Comparison of ENCODE assay signal across 9 cellular contexts in the genomic region with DNA sequence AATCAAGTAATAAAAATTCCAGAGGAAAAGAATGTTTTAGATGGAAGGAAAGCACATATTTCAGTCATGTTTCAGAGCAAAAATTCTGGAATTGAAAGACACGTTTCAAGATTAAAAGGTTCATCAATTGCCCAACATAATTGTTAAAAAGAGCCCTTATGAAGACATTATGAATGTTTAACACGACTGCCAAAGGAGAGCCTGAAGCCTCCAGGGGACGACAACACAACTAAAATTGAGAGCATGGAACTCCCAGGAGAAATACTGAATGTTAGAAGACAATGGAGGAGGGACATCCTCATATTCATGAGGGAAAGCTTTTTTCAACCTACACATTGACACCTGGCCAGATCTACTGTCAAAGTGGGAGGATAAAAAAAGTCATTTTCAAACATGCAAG. TPM values are rescaled to one million over a fixed set of nuclear protein-coding genes. Genes with fewer than 3 reads are reported as not detected.
DNase-seq lines count a peak whose midpoint lies in the region; ATAC-seq and TF ChIP-seq lines count a peak whose summit lies in the region.
"Had no signal": no experiment of that assay in that cellular context is flagged by ENCODE, and none has a peak within 500 bp of the region (broad histone marks: within the 10 kb centered on the region; RNA-seq: fewer than 3 reads in every experiment).

No MANE protein-coding gene starts in this region.

- CTCF ChIA-PET in CD4-positive, alpha-beta T cell (lab: Charles Lee), result no interaction called here

- DNase-seq in CD4-positive, alpha-beta T cell, result peak in 9 of 10 experiments; percentile 5 to 52 (median 27)
- DNase-seq in HCEC 1CT (peak; percentile 1), SK-N-DZ (ENCODE audit: low spot score) (peak; percentile 32), astrocyte of the hippocampus (ENCODE audit: low read depth, low spot score) (peak; percentile 12), lower lobe of right lung (peak; percentile 57), stromal cell of bone marrow (ENCODE audit: low read depth) (peak; percentile 13)

- H3K27ac Mint-ChIP-seq in CD4-positive, alpha-beta T cell, result no peak overlapping the region

- no peaks in the 10 kb centered on the region for H3K36me3 ChIP-seq in lower lobe of right lung

- intact Hi-C loops in CD4-positive, alpha-beta T cell (cut with DNase I, micrococcal nuclease), result no loop called here
- intact Hi-C loops in lower lobe of right lung (cut with DNase I), result no loop called here

- H3K4me3 ChIP-seq in lower lobe of right lung, result no peak overlapping the region

- H3K4me1 Mint-ChIP-seq in CD4-positive, alpha-beta T cell (ENCODE audit: low read depth), result no peaks in the 10 kb centered on the region

- H3K9me3 ChIP-seq in CD4-positive, alpha-beta T cell (ENCODE audit: control insufficient read depth, low read length), result no peaks in the 10 kb centered on the region
- H3K9me3 ChIP-seq in lower lobe of right lung, result no peaks in the 10 kb centered on the region

- no peaks in the 10 kb centered on the region for H3K27me3 ChIP-seq in CD4-positive, alpha-beta T cell (ENCODE audit: control insufficient read depth, insufficient read depth, low read length)
- H3K27me3 ChIP-seq in lower lobe of right lung (ENCODE audit: low read depth), result no peaks in the 10 kb centered on the region

- no peak overlapping the region for H3K4me3 Mint-ChIP-seq in CD4-positive, alpha-beta T cell

- no peak overlapping the region for H3K27ac ChIP-seq in CD4-positive, alpha-beta T cell (ENCODE audit: low read depth, low read length)
- no peak overlapping the region for H3K27ac ChIP-seq in lower lobe of right lung

- H3K27me3 Mint-ChIP-seq in CD4-positive, alpha-beta T cell, result no peaks in the 10 kb centered on the region

- H3K9me3 Mint-ChIP-seq in CD4-positive, alpha-beta T cell, result no peaks in the 10 kb centered on the region

- no peaks in the 10 kb centered on the region for H3K36me3 Mint-ChIP-seq in CD4-positive, alpha-beta T cell (ENCODE audit: low read depth)

- ATAC-seq in CD4-positive, alpha-beta T cell (ENCODE audit: poor library complexity), result no peak
- ATAC-seq in lower lobe of right lung (peak; percentile 45 to 68), HG02981 (IDR thresholded peaks at IDR 0.05; ENCODE audit: unreplicated experiment) (no peak), GM21390 (IDR thresholded peaks at IDR 0.05; ENCODE audit: unreplicated experiment) (no peak)

- no peaks in the 10 kb centered on the region for H3K4me1 ChIP-seq in lower lobe of right lung

- POLR2A ChIA-PET in CD4-positive, alpha-beta T cell (lab: Charles Lee), result interaction anchor here (1.0 kb wide), 1 partner anchor 9 kb away, joined by 3 read pairs; no protein-coding TSS in a partner anchor

- TF ChIP-seq CTCF in CD4-positive, alpha-beta T cell (IDR thresholded peaks at IDR 0.05), result peak; percentile 62
- TF ChIP-seq CTCF in lower lobe of right lung (IDR thresholded peaks at IDR 0.05), result peak; percentile 60

RNA-seq across cellular contexts. Expression of gene OR2T11, which starts 16.0 kb away (rescaled TPM):
- total RNA-seq in CD4-positive, alpha-beta T cell, result not detected
- polyA plus RNA-seq in SK-N-DZ (2014; cell fraction: cytosol; rRNA removed), result not detected in 2 replicates
- not detected in 2 replicates for polyA plus RNA-seq in SK-N-DZ (2014; cell fraction: nucleus; rRNA removed)
- total RNA-seq in lower lobe of right lung, result not detected
- total RNA-seq: fibroblast of villous mesenchyme had no signal

RNA-seq across cellular contexts. Expression of gene OR2T10, which starts 21.4 kb away (rescaled TPM):
- total RNA-seq in CD4-positive, alpha-beta T cell, result not detected
- polyA plus RNA-seq in SK-N-DZ (2014; cell fraction: cytosol; rRNA removed), result not detected in 2 replicates
- polyA plus RNA-seq in SK-N-DZ (2014; cell fraction: nucleus; rRNA removed), result not detected in 2 replicates
- total RNA-seq in lower lobe of right lung, result not detected
- total RNA-seq: fibroblast of villous mesenchyme had no signal

RNA-seq across cellular contexts. Expression of gene OR2T35, which starts 26.2 kb away (rescaled TPM):
- total RNA-seq in CD4-positive, alpha-beta T cell, result not detected
- not detected in 2 replicates for polyA plus RNA-seq in SK-N-DZ (2014; cell fraction: cytosol; rRNA removed)
- not detected in 2 replicates for polyA plus RNA-seq in SK-N-DZ (2014; cell fraction: nucleus; rRNA removed)
- total RNA-seq in lower lobe of right lung, result not detected
- total RNA-seq: fibroblast of villous mesenchyme had no signal

RNA-seq across cellular contexts. Expression of gene OR2T27, which starts 36.5 kb away (rescaled TPM):
- total RNA-seq in CD4-positive, alpha-beta T cell, result not detected
- polyA plus RNA-seq in SK-N-DZ (2014; cell fraction: cytosol; rRNA removed), result not detected in 2 replicates
- polyA plus RNA-seq in SK-N-DZ (2014; cell fraction: nucleus; rRNA removed), result not detected in 2 replicates
- total RNA-seq in lower lobe of right lung, result not detected
- total RNA-seq: fibroblast of villous mesenchyme had no signal

RNA-seq across cellular contexts. Expression of gene OR2T34, which starts 44.3 kb away (rescaled TPM):
- not detected for total RNA-seq in CD4-positive, alpha-beta T cell
- polyA plus RNA-seq in SK-N-DZ (2014; cell fraction: cytosol; rRNA removed), result not detected in 2 replicates
- polyA plus RNA-seq in SK-N-DZ (2014; cell fraction: nucleus; rRNA removed), result not detected in 2 replicates
- total RNA-seq in lower lobe of right lung, result not detected
- total RNA-seq: fibroblast of villous mesenchyme had no signal

Comparison
In these comparisons a context has a peak if more than half of its experiments do, and no peak if none do; other contexts are left out.
1. ATAC-seq: peak in lower lobe of right lung (2 of 2); none in CD4-positive, alpha-beta T cell (single experiment), HG02981 (single experiment) and GM21390 (single experiment).
2. DNase-seq: peak in every context shown above with its lines; median percentile 57 in lower lobe of right lung; 32 in SK-N-DZ; 27 in CD4-positive, alpha-beta T cell; 13 in stromal cell of bone marrow; 12 in astrocyte of the hippocampus; 1 in HCEC 1CT.